ENCODE assay signal across 1 cellular context in the genomic region with DNA sequence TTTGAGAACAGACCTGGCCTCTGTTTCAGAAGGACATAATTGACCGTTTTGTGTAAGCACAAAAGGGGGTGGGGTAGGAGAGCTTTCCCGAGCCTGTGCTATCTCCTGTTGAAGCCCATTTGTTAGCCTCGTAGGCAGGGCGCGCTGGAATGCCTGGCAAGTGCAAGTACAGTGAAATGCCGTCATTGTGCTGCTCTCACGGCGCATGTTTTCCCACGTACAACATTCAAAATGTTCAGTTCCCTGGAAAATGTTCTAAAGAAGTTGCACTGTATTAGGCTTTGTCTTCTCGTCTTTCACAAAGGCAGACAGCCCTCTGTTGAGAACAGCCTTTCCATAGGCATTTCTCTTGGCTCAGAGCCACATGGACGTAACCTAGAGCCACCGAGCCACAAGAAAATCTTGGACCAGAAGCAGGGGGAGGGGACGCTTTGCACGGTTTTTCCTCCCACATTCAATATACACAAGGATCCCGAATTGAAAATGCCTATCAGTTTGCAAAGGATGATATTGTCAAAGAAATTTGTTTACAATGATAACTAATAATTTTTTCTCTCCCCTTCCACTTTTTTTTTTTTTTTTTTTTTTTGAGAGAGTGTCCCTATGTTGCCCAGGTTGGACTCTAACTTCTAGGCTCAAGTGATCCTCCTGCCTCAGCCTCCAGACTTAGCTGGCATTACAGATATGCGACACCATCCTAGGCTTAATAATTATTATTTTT.
TF ChIP-seq lines count a peak whose summit lies in the region.

No MANE protein-coding gene starts in this region.

TF ChIP-seq in GM23338, 12 proteins besides CTCF, POLR2A, EP300 and RAD21 (continued from another document):
- TF ChIP-seq, protein P1, sequence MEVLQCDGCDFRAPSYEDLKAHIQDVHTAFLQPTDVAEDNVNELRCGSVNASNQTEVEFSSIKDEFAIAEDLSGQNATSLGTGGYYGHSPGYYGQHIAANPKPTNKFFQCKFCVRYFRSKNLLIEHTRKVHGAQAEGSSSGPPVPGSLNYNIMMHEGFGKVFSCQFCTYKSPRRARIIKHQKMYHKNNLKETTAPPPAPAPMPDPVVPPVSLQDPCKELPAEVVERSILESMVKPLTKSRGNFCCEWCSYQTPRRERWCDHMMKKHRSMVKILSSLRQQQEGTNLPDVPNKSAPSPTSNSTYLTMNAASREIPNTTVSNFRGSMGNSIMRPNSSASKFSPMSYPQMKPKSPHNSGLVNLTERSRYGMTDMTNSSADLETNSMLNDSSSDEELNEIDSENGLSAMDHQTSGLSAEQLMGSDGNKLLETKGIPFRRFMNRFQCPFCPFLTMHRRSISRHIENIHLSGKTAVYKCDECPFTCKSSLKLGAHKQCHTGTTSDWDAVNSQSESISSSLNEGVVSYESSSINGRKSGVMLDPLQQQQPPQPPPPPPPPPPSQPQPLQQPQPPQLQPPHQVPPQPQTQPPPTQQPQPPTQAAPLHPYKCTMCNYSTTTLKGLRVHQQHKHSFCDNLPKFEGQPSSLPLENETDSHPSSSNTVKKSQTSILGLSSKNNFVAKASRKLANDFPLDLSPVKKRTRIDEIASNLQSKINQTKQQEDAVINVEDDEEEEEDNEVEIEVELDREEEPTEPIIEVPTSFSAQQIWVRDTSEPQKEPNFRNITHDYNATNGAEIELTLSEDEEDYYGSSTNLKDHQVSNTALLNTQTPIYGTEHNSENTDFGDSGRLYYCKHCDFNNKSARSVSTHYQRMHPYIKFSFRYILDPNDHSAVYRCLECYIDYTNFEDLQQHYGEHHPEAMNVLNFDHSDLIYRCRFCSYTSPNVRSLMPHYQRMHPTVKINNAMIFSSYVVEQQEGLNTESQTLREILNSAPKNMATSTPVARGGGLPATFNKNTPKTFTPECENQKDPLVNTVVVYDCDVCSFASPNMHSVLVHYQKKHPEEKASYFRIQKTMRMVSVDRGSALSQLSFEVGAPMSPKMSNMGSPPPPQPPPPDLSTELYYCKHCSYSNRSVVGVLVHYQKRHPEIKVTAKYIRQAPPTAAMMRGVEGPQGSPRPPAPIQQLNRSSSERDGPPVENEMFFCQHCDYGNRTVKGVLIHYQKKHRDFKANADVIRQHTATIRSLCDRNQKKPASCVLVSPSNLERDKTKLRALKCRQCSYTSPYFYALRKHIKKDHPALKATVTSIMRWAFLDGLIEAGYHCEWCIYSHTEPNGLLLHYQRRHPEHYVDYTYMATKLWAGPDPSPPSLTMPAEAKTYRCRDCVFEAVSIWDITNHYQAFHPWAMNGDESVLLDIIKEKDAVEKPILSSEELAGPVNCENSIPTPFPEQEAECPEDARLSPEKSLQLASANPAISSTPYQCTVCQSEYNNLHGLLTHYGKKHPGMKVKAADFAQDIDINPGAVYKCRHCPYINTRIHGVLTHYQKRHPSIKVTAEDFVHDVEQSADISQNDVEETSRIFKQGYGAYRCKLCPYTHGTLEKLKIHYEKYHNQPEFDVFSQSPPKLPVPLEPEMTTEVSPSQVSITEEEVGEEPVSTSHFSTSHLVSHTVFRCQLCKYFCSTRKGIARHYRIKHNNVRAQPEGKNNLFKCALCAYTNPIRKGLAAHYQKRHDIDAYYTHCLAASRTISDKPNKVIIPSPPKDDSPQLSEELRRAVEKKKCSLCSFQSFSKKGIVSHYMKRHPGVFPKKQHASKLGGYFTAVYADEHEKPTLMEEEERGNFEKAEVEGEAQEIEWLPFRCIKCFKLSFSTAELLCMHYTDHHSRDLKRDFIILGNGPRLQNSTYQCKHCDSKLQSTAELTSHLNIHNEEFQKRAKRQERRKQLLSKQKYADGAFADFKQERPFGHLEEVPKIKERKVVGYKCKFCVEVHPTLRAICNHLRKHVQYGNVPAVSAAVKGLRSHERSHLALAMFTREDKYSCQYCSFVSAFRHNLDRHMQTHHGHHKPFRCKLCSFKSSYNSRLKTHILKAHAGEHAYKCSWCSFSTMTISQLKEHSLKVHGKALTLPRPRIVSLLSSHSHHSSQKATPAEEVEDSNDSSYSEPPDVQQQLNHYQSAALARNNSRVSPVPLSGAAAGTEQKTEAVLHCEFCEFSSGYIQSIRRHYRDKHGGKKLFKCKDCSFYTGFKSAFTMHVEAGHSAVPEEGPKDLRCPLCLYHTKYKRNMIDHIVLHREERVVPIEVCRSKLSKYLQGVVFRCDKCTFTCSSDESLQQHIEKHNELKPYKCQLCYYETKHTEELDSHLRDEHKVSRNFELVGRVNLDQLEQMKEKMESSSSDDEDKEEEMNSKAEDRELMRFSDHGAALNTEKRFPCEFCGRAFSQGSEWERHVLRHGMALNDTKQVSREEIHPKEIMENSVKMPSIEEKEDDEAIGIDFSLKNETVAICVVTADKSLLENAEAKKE (CRISPR knock-in tag; IDR thresholded peaks at IDR 0.05) = no peak
- no peak for TF ChIP-seq JUNB (IDR thresholded peaks at IDR 0.05; ENCODE audit: unreplicated experiment)
- TF ChIP-seq, protein P2, sequence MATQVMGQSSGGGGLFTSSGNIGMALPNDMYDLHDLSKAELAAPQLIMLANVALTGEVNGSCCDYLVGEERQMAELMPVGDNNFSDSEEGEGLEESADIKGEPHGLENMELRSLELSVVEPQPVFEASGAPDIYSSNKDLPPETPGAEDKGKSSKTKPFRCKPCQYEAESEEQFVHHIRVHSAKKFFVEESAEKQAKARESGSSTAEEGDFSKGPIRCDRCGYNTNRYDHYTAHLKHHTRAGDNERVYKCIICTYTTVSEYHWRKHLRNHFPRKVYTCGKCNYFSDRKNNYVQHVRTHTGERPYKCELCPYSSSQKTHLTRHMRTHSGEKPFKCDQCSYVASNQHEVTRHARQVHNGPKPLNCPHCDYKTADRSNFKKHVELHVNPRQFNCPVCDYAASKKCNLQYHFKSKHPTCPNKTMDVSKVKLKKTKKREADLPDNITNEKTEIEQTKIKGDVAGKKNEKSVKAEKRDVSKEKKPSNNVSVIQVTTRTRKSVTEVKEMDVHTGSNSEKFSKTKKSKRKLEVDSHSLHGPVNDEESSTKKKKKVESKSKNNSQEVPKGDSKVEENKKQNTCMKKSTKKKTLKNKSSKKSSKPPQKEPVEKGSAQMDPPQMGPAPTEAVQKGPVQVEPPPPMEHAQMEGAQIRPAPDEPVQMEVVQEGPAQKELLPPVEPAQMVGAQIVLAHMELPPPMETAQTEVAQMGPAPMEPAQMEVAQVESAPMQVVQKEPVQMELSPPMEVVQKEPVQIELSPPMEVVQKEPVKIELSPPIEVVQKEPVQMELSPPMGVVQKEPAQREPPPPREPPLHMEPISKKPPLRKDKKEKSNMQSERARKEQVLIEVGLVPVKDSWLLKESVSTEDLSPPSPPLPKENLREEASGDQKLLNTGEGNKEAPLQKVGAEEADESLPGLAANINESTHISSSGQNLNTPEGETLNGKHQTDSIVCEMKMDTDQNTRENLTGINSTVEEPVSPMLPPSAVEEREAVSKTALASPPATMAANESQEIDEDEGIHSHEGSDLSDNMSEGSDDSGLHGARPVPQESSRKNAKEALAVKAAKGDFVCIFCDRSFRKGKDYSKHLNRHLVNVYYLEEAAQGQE (IDR thresholded peaks at IDR 0.05; ENCODE audit: unreplicated experiment) = no peak
